ENCODE assay signal across 9 cellular contexts in the genomic region with DNA sequence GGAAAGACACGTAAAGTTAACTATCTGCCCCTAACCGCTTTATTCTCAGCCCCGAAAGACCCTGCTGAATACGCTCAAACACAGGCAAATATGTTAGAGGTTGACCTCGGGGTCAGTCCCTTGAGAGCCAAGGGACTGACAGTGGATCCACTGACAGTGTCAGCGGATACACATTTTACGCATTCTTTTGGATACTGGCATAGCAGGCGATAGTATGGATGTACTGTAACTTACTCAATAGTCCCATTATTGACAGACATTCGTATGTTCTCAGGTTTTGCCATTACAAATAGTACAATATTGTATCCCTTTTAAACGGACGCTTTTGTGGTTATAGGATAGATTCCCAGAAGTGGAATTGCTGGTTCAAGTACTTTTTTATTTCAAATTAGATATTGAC. TPM values are rescaled to one million over a fixed set of nuclear protein-coding genes. Genes with fewer than 3 reads are reported as not detected.
DNase-seq lines count a peak whose midpoint lies in the region; ATAC-seq, FAIRE-seq and TF ChIP-seq lines count a peak whose summit lies in the region.
"Had no signal": no experiment of that assay in that cellular context is flagged by ENCODE, and none has a peak within 500 bp of the region (broad histone marks: within the 10 kb centered on the region; RNA-seq: fewer than 3 reads in every experiment).

No MANE protein-coding gene starts in this region.

- peak; percentile 22; the same call in 2 of the 3 replicates for ATAC-seq in HepG2
- ATAC-seq in right lobe of liver = no peak
- no peak for ATAC-seq in GM21619 (IDR thresholded peaks at IDR 0.05; ENCODE audit: unreplicated experiment)

- H3K4me3 Mint-ChIP-seq in neural crest cell = peak overlapping the region; percentile 47

- H3K27ac Mint-ChIP-seq in neural crest cell (ENCODE audit: unreplicated experiment) = no peak overlapping the region

- no peak for TF ChIP-seq RAD21 in HepG2 (CRISPR knock-in tag; IDR thresholded peaks at IDR 0.05)

- TF ChIP-seq CTCF in HepG2 (CRISPR knock-in tag; IDR thresholded peaks at IDR 0.05) (no peak), right lobe of liver (IDR thresholded peaks at IDR 0.05) (no peak), OCI-LY3 (IDR thresholded peaks at IDR 0.05; ENCODE audit: low read depth, low read length) (no peak), neural crest cell (conservative IDR thresholded peaks at IDR 0.05) (no peak), D721Med (IDR thresholded peaks at IDR 0.05; ENCODE audit: insufficient read depth, missing control alignments) (no peak)

- H4K20me1 ChIP-seq in HepG2 (ENCODE audit: insufficient read depth, low read length) (no peaks in the 10 kb centered on the region), OCI-LY3 (ENCODE audit: insufficient read depth, low read length) (no peaks in the 10 kb centered on the region)

- CTCF ChIA-PET in HepG2 (lab: Yijun Ruan, JAX; ENCODE audit: low intra/inter-chr PET ratio, low total read pairs) = interaction anchor here (1.3 to 4.9 kb wide), 6 partner anchors 26 to 159 kb away, joined by 4 to 93 read pairs (median 14); a partner anchor contains a TSS

- no peaks in the 10 kb centered on the region for H3K9me3 Mint-ChIP-seq in neural crest cell
- H3K9me3 Mint-ChIP-seq: CD8-positive, alpha-beta memory T cell had no signal

- H3K36me3 ChIP-seq in HepG2 (replicated peaks in 1 of 2; ENCODE audit: control insufficient read depth in 1 of 2, insufficient read depth in 2 of 2, low read length in 2 of 2) = no peaks in the 10 kb centered on the region
- H3K36me3 ChIP-seq in right lobe of liver = no peaks in the 10 kb centered on the region
- H3K36me3 ChIP-seq in OCI-LY3 (replicated peaks; ENCODE audit: low read depth, low read length) = no peaks in the 10 kb centered on the region

- H3K27me3 Mint-ChIP-seq in neural crest cell (ENCODE audit: low read depth) = peaks cover 52% of the 10 kb centered on the region

- H2AFZ ChIP-seq in HepG2 (ENCODE audit: low read length) (no peak overlapping the region), OCI-LY3 (ENCODE audit: low read depth, low read length) (peak overlapping the region; percentile 97)

- POLR2A ChIA-PET in HepG2 (lab: Yijun Ruan, JAX) = interaction anchor here (0.9 to 1.0 kb wide), 5 partner anchors 9 to 129 kb away, joined by 3 to 6 read pairs (median 4); a partner anchor contains a TSS

- no peak for TF ChIP-seq POLR2A in HepG2 (IDR thresholded peaks at IDR 0.05; ENCODE audit: insufficient read depth in 1 of 2, low read depth in 2 of 2, low read length in 2 of 2)
- TF ChIP-seq POLR2A in right lobe of liver (IDR thresholded peaks at IDR 0.05) = no peak

- BruUV-seq in HepG2 (replicated peaks; lab: Mats Ljungman, UMichigan) = no TSS peak

- no peaks in the 10 kb centered on the region for H3K36me3 Mint-ChIP-seq in neural crest cell (ENCODE audit: low read depth)
- H3K36me3 Mint-ChIP-seq: CD8-positive, alpha-beta memory T cell had no signal

- H3K27me3 ChIP-seq in HepG2 (ENCODE audit: control insufficient read depth in 1 of 2, insufficient read depth in 2 of 2, low read length in 2 of 2) (peaks cover 0 to 17% of the 10 kb centered on the region in 2 experiments; a peak in 3 of 5 replicates), right lobe of liver (peaks cover 0 to 3% of the 10 kb centered on the region in 2 donors), OCI-LY3 (ENCODE audit: low read depth, low read length) (peaks cover 17% of the 10 kb centered on the region)

- no peak overlapping the region for H3K27ac ChIP-seq in HepG2 (ENCODE audit: extremely low read length, insufficient read depth, low read length)
- H3K27ac ChIP-seq in right lobe of liver = no peak overlapping the region
- H3K27ac ChIP-seq in OCI-LY3 (ENCODE audit: low read length) = no peak overlapping the region

- DNase-seq in HepG2 (ENCODE audit: low spot score) = peak; percentile 31
- no peak for DNase-seq in right lobe of liver
- no peak for DNase-seq in neural crest cell (ENCODE audit: low read depth, low spot score)
- no peak for DNase-seq in SK-N-DZ (ENCODE audit: low spot score)
- DNase-seq in D721Med (ENCODE audit: insufficient read length, low spot score) = no peak
- DNase-seq: SIG-M5 had no signal

- H3K9ac ChIP-seq in HepG2 (ENCODE audit: insufficient read depth, low read depth, low read length) (no peak overlapping the region), OCI-LY3 (ENCODE audit: low read length) (no peak overlapping the region)

- H3K4me2 ChIP-seq in HepG2 (ENCODE audit: low read depth, low read length) (peak overlapping the region; percentile 85), OCI-LY3 (ENCODE audit: low read length) (peak overlapping the region; percentile 81)

- TF ChIP-seq EP300 in HepG2 (IDR thresholded peaks at IDR 0.05; ENCODE audit: low read depth in 2 of 2, low read length in 2 of 2) = no peak
- no peak for TF ChIP-seq EP300 in HepG2 (CRISPR knock-in tag; IDR thresholded peaks at IDR 0.05; ENCODE audit: borderline replicate concordance)

- peaks cover 39% of the 10 kb centered on the region for H3K4me1 Mint-ChIP-seq in neural crest cell

- in situ Hi-C loops in HepG2 (cut with HindIII; ENCODE audit: extremely low pct_ligation_motif_present, low pct_unique_long_range_greater_than_20kb) = loop anchor here (5.0 kb wide), 2 partner anchors 77 to 157 kb away; a partner anchor contains a TSS

- FAIRE-seq in HepG2 (lab: Jason Lieb, UNC) (peak; percentile 64), D721Med (lab: Jason Lieb, UNC) (no peak)

- no peaks in the 10 kb centered on the region for H3K9me3 ChIP-seq in HepG2 (ENCODE audit: low read length)
- no peaks in the 10 kb centered on the region for H3K9me3 ChIP-seq in right lobe of liver
- H3K9me3 ChIP-seq in OCI-LY3 (ENCODE audit: insufficient read depth, low read length) = no peaks in the 10 kb centered on the region

- WGBS in HepG2 (ENCODE audit: low lambda C conversion rate) = 24% methylated on average over 11 of the region's 11 CpGs
- WGBS in right lobe of liver (ENCODE audit: insufficient coverage, low coverage, low lambda C conversion rate, missing lambda C conversion rate) = 60% methylated on average over 11 of the region's 11 CpGs

- H3K4me1 ChIP-seq in HepG2 (ENCODE audit: insufficient read depth, low read length) = peaks cover 27% of the 10 kb centered on the region
- peaks cover 0 to 7% (median 0%) of the 10 kb centered on the region in 4 donors for H3K4me1 ChIP-seq in right lobe of liver
- peaks cover 14% of the 10 kb centered on the region for H3K4me1 ChIP-seq in OCI-LY3 (ENCODE audit: low read length)

- H3K4me3 ChIP-seq in HepG2 (replicated peaks in 1 of 3; ENCODE audit: insufficient read depth in 1 of 3, low read depth in 2 of 3, low read length in 3 of 3) = 0 out of 6 replicates have a peak overlapping the region, but pooled peaks of 1 of the 3 experiments have one; percentile 10
- no peak overlapping the region for H3K4me3 ChIP-seq in right lobe of liver
- peak overlapping the region; percentile 83 for H3K4me3 ChIP-seq in OCI-LY3 (ENCODE audit: low read length)

- intact Hi-C loops in HepG2 (cut with micrococcal nuclease; ENCODE audit: unreplicated experiment) = no loop called here
- intact Hi-C loops in right lobe of liver (cut with DNase I) = loop anchor here in 1 of 2 donors (10.0 kb wide), 1 partner anchor 1004 kb away; no protein-coding TSS in a partner anchor

- no peaks in the 10 kb centered on the region for H3K79me2 ChIP-seq in HepG2 (ENCODE audit: insufficient read depth, low read length)
- H3K79me2 ChIP-seq in OCI-LY3 (ENCODE audit: low read length) = no peaks in the 10 kb centered on the region

RNA-seq across cellular contexts. Expression of a gene that starts 13.4 kb away (rescaled TPM):
- total RNA-seq in HepG2 (2016; rRNA removed; fragmentation: Illumina TruSeq; extraction: Trizol) (0.58 TPM in 1 of 2 replicates, not detected in the other), right lobe of liver (under 1 TPM in 1 of 6 experiments, not detected in 5; 0.44 TPM), neural crest cell (4.3 and 4.6 TPM in 2 replicates)
- total RNA-seq in HepG2 (2016; cell fraction: cytosol; rRNA removed; fragmentation: Illumina TruSeq; extraction: Trizol; ENCODE audit: low read depth) = not detected in 2 replicates
- total RNA-seq in HepG2 (2016; cell fraction: insoluble cytoplasmic fraction; rRNA removed; fragmentation: Illumina TruSeq; extraction: Trizol) = 0.37 and 1.5 TPM in 2 replicates
- not detected in 2 replicates for total RNA-seq in HepG2 (2016; cell fraction: membrane; rRNA removed; fragmentation: Illumina TruSeq; extraction: Trizol)
- 2.3 and 2.4 TPM in 2 replicates for total RNA-seq in HepG2 (2016; cell fraction: nucleus; rRNA removed; fragmentation: Illumina TruSeq; extraction: Trizol)
- polyA plus RNA-seq in HepG2 (2011; rRNA removed) = 1.6 and 1.8 TPM in 2 replicates
- 0.21 and 0.30 TPM in 2 replicates for polyA plus RNA-seq in HepG2 (2011; cell fraction: cytosol; rRNA removed)
- 24.4 and 25.8 TPM in 2 replicates for polyA plus RNA-seq in HepG2 (2011; cell fraction: nucleus; rRNA removed)
- 1.7 and 2.1 TPM in 2 replicates for polyA plus RNA-seq in HepG2 (2012)
- 0.07 and 0.08 TPM in 2 replicates for polyA plus RNA-seq in HepG2 (2016; cell fraction: cytosol; fragmentation: Illumina TruSeq; extraction: Trizol; ENCODE audit: low read depth)
- polyA plus RNA-seq in HepG2 (2016; cell fraction: insoluble cytoplasmic fraction; fragmentation: Illumina TruSeq; extraction: Trizol; ENCODE audit: low read depth) = 0.31 TPM in 1 of 2 replicates, not detected in the other
- polyA plus RNA-seq in HepG2 (2016; cell fraction: membrane; fragmentation: Illumina TruSeq; extraction: Trizol; ENCODE audit: low read depth) = 0.12 TPM in 1 of 2 replicates, not detected in the other
- polyA plus RNA-seq in HepG2 (2016; cell fraction: nucleus; fragmentation: Illumina TruSeq; extraction: Trizol; ENCODE audit: insufficient read depth, low read depth) = 7.8 and 11.0 TPM in 2 replicates
- polyA minus RNA-seq in HepG2 (2011; rRNA and poly(A)+ RNA removed; ENCODE audit: low replicate concordance) = 0.18 TPM in 1 of 2 replicates, not detected in the other
- not detected in 2 replicates for polyA minus RNA-seq in HepG2 (2011; cell fraction: cytosol; rRNA and poly(A)+ RNA removed)
- 1.5 and 3.5 TPM in 2 replicates for polyA minus RNA-seq in HepG2 (2011; cell fraction: nucleus; rRNA and poly(A)+ RNA removed)
- polyA plus RNA-seq in SK-N-DZ (2014; cell fraction: cytosol; rRNA removed) = 1.7 and 1.8 TPM in 2 replicates
- 18.6 and 32.4 TPM in 2 replicates for polyA plus RNA-seq in SK-N-DZ (2014; cell fraction: nucleus; rRNA removed)
- total RNA-seq: CD8-positive, alpha-beta memory T cell had no signal
- polyA plus RNA-seq: CD8-positive, alpha-beta memory T cell had no signal

RNA-seq across cellular contexts. Expression of a gene that starts 29.3 kb away (rescaled TPM):
- not detected in 2 replicates for total RNA-seq in HepG2 (2016; rRNA removed; fragmentation: Illumina TruSeq; extraction: Trizol)
- not detected in 2 replicates for total RNA-seq in HepG2 (2016; cell fraction: cytosol; rRNA removed; fragmentation: Illumina TruSeq; extraction: Trizol; ENCODE audit: low read depth)
- 0.09 TPM in 1 of 2 replicates, not detected in the other for total RNA-seq in HepG2 (2016; cell fraction: insoluble cytoplasmic fraction; rRNA removed; fragmentation: Illumina TruSeq; extraction: Trizol)
- total RNA-seq in HepG2 (2016; cell fraction: membrane; rRNA removed; fragmentation: Illumina TruSeq; extraction: Trizol) = not detected in 2 replicates
- 0.66 TPM in 1 of 2 replicates, not detected in the other for total RNA-seq in HepG2 (2016; cell fraction: nucleus; rRNA removed; fragmentation: Illumina TruSeq; extraction: Trizol)
- 0.12 and 0.15 TPM in 2 replicates for polyA plus RNA-seq in HepG2 (2011; rRNA removed)
- 0.25 TPM in 1 of 2 replicates, not detected in the other for polyA plus RNA-seq in HepG2 (2011; cell fraction: cytosol; rRNA removed)
- polyA plus RNA-seq in HepG2 (2011; cell fraction: nucleus; rRNA removed) = 0.14 and 0.62 TPM in 2 replicates
- polyA plus RNA-seq in HepG2 (2012) = 0.08 TPM in 1 of 2 replicates, not detected in the other
- polyA plus RNA-seq in HepG2 (2016; cell fraction: cytosol; fragmentation: Illumina TruSeq; extraction: Trizol; ENCODE audit: low read depth) = 0.08 and 0.27 TPM in 2 replicates
- polyA plus RNA-seq in HepG2 (2016; cell fraction: insoluble cytoplasmic fraction; fragmentation: Illumina TruSeq; extraction: Trizol; ENCODE audit: low read depth) = not detected in 2 replicates
- 0.20 and 0.53 TPM in 2 replicates for polyA plus RNA-seq in HepG2 (2016; cell fraction: membrane; fragmentation: Illumina TruSeq; extraction: Trizol; ENCODE audit: low read depth)
- 0.42 and 0.69 TPM in 2 replicates for polyA plus RNA-seq in HepG2 (2016; cell fraction: nucleus; fragmentation: Illumina TruSeq; extraction: Trizol; ENCODE audit: insufficient read depth, low read depth)
- polyA minus RNA-seq in HepG2 (2011; rRNA and poly(A)+ RNA removed; ENCODE audit: low replicate concordance) = not detected in 2 replicates
- polyA minus RNA-seq in HepG2 (2011; cell fraction: cytosol; rRNA and poly(A)+ RNA removed) = not detected in 2 replicates
- not detected in 2 replicates for polyA minus RNA-seq in HepG2 (2011; cell fraction: nucleus; rRNA and poly(A)+ RNA removed)
- total RNA-seq in right lobe of liver = under 1 TPM in 5 of 6 experiments, not detected in 1; 0.25 to 0.93 (median 0.50) TPM
- total RNA-seq in neural crest cell = 1.2 and 1.7 TPM in 2 replicates
- 0.15 TPM in 1 of 2 replicates, not detected in the other for polyA plus RNA-seq in SK-N-DZ (2014; cell fraction: cytosol; rRNA removed)
- polyA plus RNA-seq in SK-N-DZ (2014; cell fraction: nucleus; rRNA removed) = 0.14 and 0.18 TPM in 2 replicates

RNA-seq across cellular contexts. Expression of a gene that starts 45.6 kb away (rescaled TPM):
- total RNA-seq in HepG2 (2016; rRNA removed; fragmentation: Illumina TruSeq; extraction: Trizol) = 36.0 and 43.8 TPM in 2 replicates
- 13.1 and 17.4 TPM in 2 replicates for total RNA-seq in HepG2 (2016; cell fraction: cytosol; rRNA removed; fragmentation: Illumina TruSeq; extraction: Trizol; ENCODE audit: low read depth)
- total RNA-seq in HepG2 (2016; cell fraction: insoluble cytoplasmic fraction; rRNA removed; fragmentation: Illumina TruSeq; extraction: Trizol) = 32.9 and 42.2 TPM in 2 replicates
- 49.5 and 51.8 TPM in 2 replicates for total RNA-seq in HepG2 (2016; cell fraction: membrane; rRNA removed; fragmentation: Illumina TruSeq; extraction: Trizol)
- 41.0 and 45.3 TPM in 2 replicates for total RNA-seq in HepG2 (2016; cell fraction: nucleus; rRNA removed; fragmentation: Illumina TruSeq; extraction: Trizol)
- polyA plus RNA-seq in HepG2 (2011; rRNA removed) = 68.7 and 78.7 TPM in 2 replicates
- 67.6 and 76.6 TPM in 2 replicates for polyA plus RNA-seq in HepG2 (2011; cell fraction: cytosol; rRNA removed)
- polyA plus RNA-seq in HepG2 (2011; cell fraction: nucleus; rRNA removed) = 59.4 and 73.5 TPM in 2 replicates
- 40.8 and 51.3 TPM in 2 replicates for polyA plus RNA-seq in HepG2 (2012)
- polyA plus RNA-seq in HepG2 (2016; cell fraction: cytosol; fragmentation: Illumina TruSeq; extraction: Trizol; ENCODE audit: low read depth) = 25.7 and 32.7 TPM in 2 replicates
- 52.6 and 59.2 TPM in 2 replicates for polyA plus RNA-seq in HepG2 (2016; cell fraction: insoluble cytoplasmic fraction; fragmentation: Illumina TruSeq; extraction: Trizol; ENCODE audit: low read depth)
- 72.7 and 76.3 TPM in 2 replicates for polyA plus RNA-seq in HepG2 (2016; cell fraction: membrane; fragmentation: Illumina TruSeq; extraction: Trizol; ENCODE audit: low read depth)
- polyA plus RNA-seq in HepG2 (2016; cell fraction: nucleus; fragmentation: Illumina TruSeq; extraction: Trizol; ENCODE audit: insufficient read depth, low read depth) = 82.4 and 86.0 TPM in 2 replicates
- 90.8 and 137 TPM in 2 replicates for polyA minus RNA-seq in HepG2 (2011; rRNA and poly(A)+ RNA removed; ENCODE audit: low replicate concordance)
- polyA minus RNA-seq in HepG2 (2011; cell fraction: cytosol; rRNA and poly(A)+ RNA removed) = 27.5 and 29.3 TPM in 2 replicates
- polyA minus RNA-seq in HepG2 (2011; cell fraction: nucleus; rRNA and poly(A)+ RNA removed) = 23.2 and 28.1 TPM in 2 replicates
- total RNA-seq in right lobe of liver = 10 to 100 TPM; 26.5 to 33.2 (median 27.1) TPM
- total RNA-seq in neural crest cell = 57.2 and 58.4 TPM in 2 replicates
- polyA plus RNA-seq in SK-N-DZ (2014; cell fraction: cytosol; rRNA removed) = 43.3 and 47.7 TPM in 2 replicates
- 41.8 and 78.2 TPM in 2 replicates for polyA plus RNA-seq in SK-N-DZ (2014; cell fraction: nucleus; rRNA removed)

RNA-seq across cellular contexts. Expression of a gene that starts 48.7 kb away (rescaled TPM):
- total RNA-seq in HepG2 (2016; rRNA removed; fragmentation: Illumina TruSeq; extraction: Trizol) = 3.9 and 4.1 TPM in 2 replicates
- total RNA-seq in HepG2 (2016; cell fraction: cytosol; rRNA removed; fragmentation: Illumina TruSeq; extraction: Trizol; ENCODE audit: low read depth) = 3.0 and 3.9 TPM in 2 replicates
- 3.6 and 4.7 TPM in 2 replicates for total RNA-seq in HepG2 (2016; cell fraction: insoluble cytoplasmic fraction; rRNA removed; fragmentation: Illumina TruSeq; extraction: Trizol)
- 3.2 and 4.6 TPM in 2 replicates for total RNA-seq in HepG2 (2016; cell fraction: membrane; rRNA removed; fragmentation: Illumina TruSeq; extraction: Trizol)
- total RNA-seq in HepG2 (2016; cell fraction: nucleus; rRNA removed; fragmentation: Illumina TruSeq; extraction: Trizol) = 2.9 and 3.6 TPM in 2 replicates
- 2.1 and 3.0 TPM in 2 replicates for polyA plus RNA-seq in HepG2 (2011; rRNA removed)
- 0.96 and 1.5 TPM in 2 replicates for polyA plus RNA-seq in HepG2 (2011; cell fraction: cytosol; rRNA removed)
- polyA plus RNA-seq in HepG2 (2011; cell fraction: nucleus; rRNA removed) = 12.7 and 15.3 TPM in 2 replicates
- polyA plus RNA-seq in HepG2 (2012) = 1.0 and 1.3 TPM in 2 replicates
- 4.8 and 4.9 TPM in 2 replicates for polyA plus RNA-seq in HepG2 (2016; cell fraction: cytosol; fragmentation: Illumina TruSeq; extraction: Trizol; ENCODE audit: low read depth)
- 4.6 and 5.5 TPM in 2 replicates for polyA plus RNA-seq in HepG2 (2016; cell fraction: insoluble cytoplasmic fraction; fragmentation: Illumina TruSeq; extraction: Trizol; ENCODE audit: low read depth)
- polyA plus RNA-seq in HepG2 (2016; cell fraction: membrane; fragmentation: Illumina TruSeq; extraction: Trizol; ENCODE audit: low read depth) = 4.6 and 5.0 TPM in 2 replicates
- 6.7 and 8.7 TPM in 2 replicates for polyA plus RNA-seq in HepG2 (2016; cell fraction: nucleus; fragmentation: Illumina TruSeq; extraction: Trizol; ENCODE audit: insufficient read depth, low read depth)
- polyA minus RNA-seq in HepG2 (2011; rRNA and poly(A)+ RNA removed; ENCODE audit: low replicate concordance) = 1.1 TPM in 1 of 2 replicates, not detected in the other
- 0.59 and 1.1 TPM in 2 replicates for polyA minus RNA-seq in HepG2 (2011; cell fraction: cytosol; rRNA and poly(A)+ RNA removed)
- polyA minus RNA-seq in HepG2 (2011; cell fraction: nucleus; rRNA and poly(A)+ RNA removed) = 3.0 and 3.3 TPM in 2 replicates
- not detected for total RNA-seq in right lobe of liver
- total RNA-seq in neural crest cell = 6.3 and 8.6 TPM in 2 replicates
- 9.4 and 12.9 TPM in 2 replicates for polyA plus RNA-seq in SK-N-DZ (2014; cell fraction: cytosol; rRNA removed)
- polyA plus RNA-seq in SK-N-DZ (2014; cell fraction: nucleus; rRNA removed) = 16.6 and 16.8 TPM in 2 replicates
- total RNA-seq: CD8-positive, alpha-beta memory T cell had no signal
- polyA plus RNA-seq: CD8-positive, alpha-beta memory T cell had no signal
